ENCODE assay signal across 10 cellular contexts in genomic region chr3:11734-12133, GRCh38.
DNase-seq lines count a peak whose midpoint lies in the region; ATAC-seq and TF ChIP-seq lines count a peak whose summit lies in the region.
"Had no signal": no experiment of that assay in that cellular context is flagged by ENCODE, and none has a peak within 500 bp of the region (broad histone marks: within the 10 kb centered on the region; RNA-seq: fewer than 3 reads in every experiment).

No MANE protein-coding gene starts in this region.

- H3K4me2 ChIP-seq in hepatocyte = no peak overlapping the region

- H3K9me3 Mint-ChIP-seq in activated CD8-positive, alpha-beta T cell treated with anti-CD3 and anti-CD28 coated beads, Interleukin-2, amount 10 ng/mL, durations not matched to agents 7 days and 5 days (ENCODE audit: insufficient read depth) = peaks cover 6% of the 10 kb centered on the region
- H3K9me3 Mint-ChIP-seq in stimulated activated memory B cell treated with anti-CD40 and anti-IgM and Interleukin-4, amounts not matched to agents 10 μg/mL and 1 μg/mL and 100 μg/mL, for 72 hours = no peaks in the 10 kb centered on the region

- ATAC-seq in activated CD8-positive, alpha-beta T cell treated with anti-CD3 and anti-CD28 coated beads, Interleukin-2, amount 10 ng/mL, durations not matched to agents 7 days and 5 days = no peak
- ATAC-seq in stimulated activated memory B cell treated with anti-CD40 and anti-IgM and Interleukin-4, amounts not matched to agents 10 μg/mL and 1 μg/mL and 100 μg/mL, for 72 hours = peak; percentile 70
- ATAC-seq in HG03354 (IDR thresholded peaks at IDR 0.05; ENCODE audit: poor library complexity, severe bottlenecking, unreplicated experiment) = no peak
- ATAC-seq: gastroesophageal sphincter had no signal

- no peak overlapping the region for H2AFZ ChIP-seq in hepatocyte

- WGBS in hepatocyte (ENCODE audit: low lambda C conversion rate, missing lambda C conversion rate) = 63% methylated on average over 15 of the region's 22 CpGs

- no peaks in the 10 kb centered on the region for H3K9me2 ChIP-seq in hepatocyte (replicated peaks; ENCODE audit: insufficient read depth)

- no peak overlapping the region for H3K4me3 ChIP-seq in hepatocyte
- peak overlapping the region in 3 of 59 donors; percentile 39 to 57 (median 40) for H3K4me3 ChIP-seq in dorsolateral prefrontal cortex
- H3K4me3 ChIP-seq: gastroesophageal sphincter had no signal

- CTCF ChIA-PET in activated CD8-positive, alpha-beta T cell treated with anti-CD3 and anti-CD28 coated beads, Interleukin-2, amount 10 ng/mL, durations not matched to agents 7 days and 5 days (lab: Charles Lee) = no interaction called here

- POLR2A ChIA-PET in activated CD8-positive, alpha-beta T cell treated with anti-CD3 and anti-CD28 coated beads, Interleukin-2, amount 10 ng/mL, durations not matched to agents 7 days and 5 days (lab: Charles Lee) = no interaction called here

- no peaks in the 10 kb centered on the region for H3K4me1 Mint-ChIP-seq in activated CD8-positive, alpha-beta T cell treated with anti-CD3 and anti-CD28 coated beads, Interleukin-2, amount 10 ng/mL, durations not matched to agents 7 days and 5 days (ENCODE audit: low read depth)
- H3K4me1 Mint-ChIP-seq in stimulated activated memory B cell treated with anti-CD40 and anti-IgM and Interleukin-4, amounts not matched to agents 10 μg/mL and 1 μg/mL and 100 μg/mL, for 72 hours = peaks cover 4% of the 10 kb centered on the region

- no peaks in the 10 kb centered on the region for H3K4me1 ChIP-seq in hepatocyte (ENCODE audit: insufficient read depth)
- H3K4me1 ChIP-seq: gastroesophageal sphincter had no signal

- peak overlapping the region; percentile 16 for H3K4me3 Mint-ChIP-seq in activated CD8-positive, alpha-beta T cell treated with anti-CD3 and anti-CD28 coated beads, Interleukin-2, amount 10 ng/mL, durations not matched to agents 7 days and 5 days
- H3K4me3 Mint-ChIP-seq in stimulated activated memory B cell treated with anti-CD40 and anti-IgM and Interleukin-4, amounts not matched to agents 10 μg/mL and 1 μg/mL and 100 μg/mL, for 72 hours = peak overlapping the region; percentile 85

- peak overlapping the region; percentile 78 for H3K27ac Mint-ChIP-seq in activated CD8-positive, alpha-beta T cell treated with anti-CD3 and anti-CD28 coated beads, Interleukin-2, amount 10 ng/mL, durations not matched to agents 7 days and 5 days
- H3K27ac Mint-ChIP-seq in stimulated activated memory B cell treated with anti-CD40 and anti-IgM and Interleukin-4, amounts not matched to agents 10 μg/mL and 1 μg/mL and 100 μg/mL, for 72 hours = peak overlapping the region; percentile 88

- H3K36me3 ChIP-seq in hepatocyte (replicated peaks; ENCODE audit: insufficient read depth, low read depth) = no peaks in the 10 kb centered on the region
- H3K36me3 ChIP-seq: gastroesophageal sphincter had no signal

- H3K36me3 Mint-ChIP-seq in activated CD8-positive, alpha-beta T cell treated with anti-CD3 and anti-CD28 coated beads, Interleukin-2, amount 10 ng/mL, durations not matched to agents 7 days and 5 days (ENCODE audit: low read depth) = peaks cover 3% of the 10 kb centered on the region
- H3K36me3 Mint-ChIP-seq in stimulated activated memory B cell treated with anti-CD40 and anti-IgM and Interleukin-4, amounts not matched to agents 10 μg/mL and 1 μg/mL and 100 μg/mL, for 72 hours = no peaks in the 10 kb centered on the region

- peak; percentile 59 for DNase-seq in activated CD8-positive, alpha-beta memory T cell treated with anti-CD3 and anti-CD28 coated beads for 24 hours
- DNase-seq in activated CD8-positive, alpha-beta memory T cell treated with anti-CD3 and anti-CD28 coated beads, Interleukin-2, amount 50 U/mL, for 48 hours = no peak
- no peak for DNase-seq in activated CD8-positive, alpha-beta T cell treated with anti-CD3 and anti-CD28 coated beads, Interleukin-2, amount 10 ng/mL, durations not matched to agents 7 days and 5 days
- DNase-seq in hepatocyte (ENCODE audit: low spot score) (peak; percentile 33), dorsolateral prefrontal cortex (no peak), NCI-H524 (lab: John Stamatoyannopoulos, UW) (no peak)
- DNase-seq: activated CD4-positive, CD25-positive, alpha-beta regulatory T cell had no signal

- TF ChIP-seq CTCF in hepatocyte (IDR thresholded peaks at IDR 0.05; ENCODE audit: poor library complexity) (no peak), dorsolateral prefrontal cortex (IDR thresholded peaks at IDR 0.05 in 54 of 56, conservative IDR thresholded peaks at IDR 0.05 in 2 of 56; ENCODE audit: low read depth in 1 of 56, partially characterized antibody in 56 of 56) (no peak)

- no peaks in the 10 kb centered on the region for H3K79me2 ChIP-seq in hepatocyte

- no peaks in the 10 kb centered on the region for H3K27me3 Mint-ChIP-seq in activated CD8-positive, alpha-beta T cell treated with anti-CD3 and anti-CD28 coated beads, Interleukin-2, amount 10 ng/mL, durations not matched to agents 7 days and 5 days (ENCODE audit: low read depth)
- peaks cover 16% of the 10 kb centered on the region for H3K27me3 Mint-ChIP-seq in stimulated activated memory B cell treated with anti-CD40 and anti-IgM and Interleukin-4, amounts not matched to agents 10 μg/mL and 1 μg/mL and 100 μg/mL, for 72 hours

- peak overlapping the region; percentile 53 for H3K27ac ChIP-seq in hepatocyte
- peak overlapping the region in 2 of 59 donors; percentile 70 to 78 for H3K27ac ChIP-seq in dorsolateral prefrontal cortex
- H3K27ac ChIP-seq: gastroesophageal sphincter had no signal

- H4K20me1 ChIP-seq in hepatocyte (ENCODE audit: insufficient read depth, poor library complexity, severe bottlenecking) = no peaks in the 10 kb centered on the region

- intact Hi-C loops in dorsolateral prefrontal cortex (cut with DNase I) = no loop called here

- no peaks in the 10 kb centered on the region for H3K27me3 ChIP-seq in hepatocyte
- H3K27me3 ChIP-seq in dorsolateral prefrontal cortex = no peaks in the 10 kb centered on the region
- H3K27me3 ChIP-seq: gastroesophageal sphincter had no signal

- H3K9me3 ChIP-seq in hepatocyte (ENCODE audit: low read depth) = no peaks in the 10 kb centered on the region
- H3K9me3 ChIP-seq: gastroesophageal sphincter had no signal

Comparison
In these comparisons a context has a peak if more than half of its experiments do, and no peak if none do; other contexts are left out.
1. DNase-seq: peak in activated CD8-positive, alpha-beta memory T cell treated with anti-CD3 and anti-CD28 coated beads for 24 hours (single experiment) and hepatocyte (single experiment); none in activated CD8-positive, alpha-beta memory T cell treated with anti-CD3 and anti-CD28 coated beads, Interleukin-2, amount 50 U/mL, for 48 hours (single experiment), activated CD8-positive, alpha-beta T cell treated with anti-CD3 and anti-CD28 coated beads, Interleukin-2, amount 10 ng/mL, durations not matched to agents 7 days and 5 days (single experiment), dorsolateral prefrontal cortex (0 of 10) and NCI-H524 (0 of 2).